15 cellular contexts compared by ENCODE assay signal in genomic region chr14:55846852-55847471, GRCh38.
DNase-seq lines count a peak whose midpoint lies in the region; ATAC-seq and TF ChIP-seq lines count a peak whose summit lies in the region.
"Had no signal": no experiment of that assay in that cellular context is flagged by ENCODE, and none has a peak within 500 bp of the region (broad histone marks: within the 10 kb centered on the region; RNA-seq: fewer than 3 reads in every experiment).

No MANE protein-coding gene starts in this region.

- H3K27me3 ChIP-seq in SJSA1 (replicated peaks) (no peaks in the 10 kb centered on the region), PC-9 (ENCODE audit: insufficient read depth, low read depth) (no peaks in the 10 kb centered on the region)
- H3K27me3 ChIP-seq: ascending aorta, upper lobe of right lung had no signal

- no peaks in the 10 kb centered on the region for H4K20me1 ChIP-seq in PC-9 (ENCODE audit: insufficient read depth)

- no peaks in the 10 kb centered on the region for H3K36me3 ChIP-seq in SJSA1
- no peaks in the 10 kb centered on the region for H3K36me3 ChIP-seq in PC-9 (ENCODE audit: low read depth)
- H3K36me3 ChIP-seq: ascending aorta, upper lobe of right lung had no signal

- H3K4me1 ChIP-seq in SJSA1 (replicated peaks) = peaks cover 46% of the 10 kb centered on the region
- no peaks in the 10 kb centered on the region for H3K4me1 ChIP-seq in PC-9 (replicated peaks; ENCODE audit: insufficient read depth)
- H3K4me1 ChIP-seq: upper lobe of right lung had no signal

- CTCF ChIA-PET in HEK293T (lab: Yijun Ruan, JAX) = no interaction called here
- CTCF ChIA-PET in PC-9 (lab: Charles Lee) = no interaction called here

- H2AFZ ChIP-seq in PC-9 = no peak overlapping the region
- H2AFZ ChIP-seq: parathyroid adenoma had no signal

- H3K27ac ChIP-seq in SJSA1 (peak overlapping the region; percentile 11), PC-9 (no peak overlapping the region)
- H3K27ac ChIP-seq: ascending aorta, parathyroid adenoma, upper lobe of right lung had no signal

- POLR2A ChIA-PET in HEK293T (lab: Yijun Ruan, JAX) = no interaction called here
- POLR2A ChIA-PET in PC-9 (lab: Charles Lee; ENCODE audit: unreplicated experiment) = no interaction called here

- TF ChIP-seq CTCF in PC-9 (conservative IDR thresholded peaks at IDR 0.05) = no peak

- intact Hi-C loops in Right ventricle myocardium superior (cut with DNase I) = no loop called here
- intact Hi-C loops in PC-9 (cut with micrococcal nuclease; ENCODE audit: unreplicated experiment) = no loop called here

- no peak overlapping the region for H3K4me2 ChIP-seq in PC-9

- ATAC-seq in Right ventricle myocardium superior (ENCODE audit: poor library complexity) = peak; percentile 54
- no peak for ATAC-seq in HG02852 (IDR thresholded peaks at IDR 0.05; ENCODE audit: unreplicated experiment)
- ATAC-seq: left colon had no signal

- no peaks in the 10 kb centered on the region for H3K79me2 ChIP-seq in PC-9 (ENCODE audit: low read depth)
- H3K79me2 ChIP-seq: parathyroid adenoma had no signal

- DNase-seq in EH (ENCODE audit: low read depth) (peak; percentile 85), SJSA1 (ENCODE audit: low read depth in 1 of 2, low spot score in 2 of 2) (peak in 1 of 2 experiments; percentile 15), Right ventricle myocardium superior (peak; percentile 56), retina (peak; percentile 3), HEK293T (ENCODE audit: extremely low spot score) (no peak), PC-9 (no peak)
- no peak for DNase-seq in stimulated activated CD4-positive, alpha-beta T cell treated with anti-CD3 and anti-CD28 coated beads, Interleukin-4, amount 100 ng/mL, for 24 hours
- DNase-seq: activated CD8-positive, alpha-beta memory T cell treated with anti-CD3 and anti-CD28 coated beads, Interleukin-2, amount 50 U/mL, for 4 hours; left colon; NCI-H146; OCI-M1; upper lobe of right lung had no signal

- H3K4me3 ChIP-seq in SJSA1 (no peak overlapping the region), PC-9 (no peak overlapping the region)
- H3K4me3 ChIP-seq: ascending aorta, upper lobe of right lung had no signal

- no peaks in the 10 kb centered on the region for H3K9me2 ChIP-seq in PC-9 (ENCODE audit: insufficient read depth)

- H3K9me3 ChIP-seq in SJSA1 (replicated peaks) (no peaks in the 10 kb centered on the region), PC-9 (ENCODE audit: insufficient read depth, low read depth) (no peaks in the 10 kb centered on the region)
- H3K9me3 ChIP-seq: ascending aorta, upper lobe of right lung had no signal

- H3F3A ChIP-seq in PC-9 (ENCODE audit: insufficient read depth, low read depth) = no peaks in the 10 kb centered on the region

- no TSS peak for BruUV-seq in PC-9 (replicated peaks; lab: Mats Ljungman, UMichigan)

TF ChIP-seq in HEK293T, 16 proteins besides CTCF, POLR2A, EP300 and RAD21:
- no peak for TF ChIP-seq BHLHE40 (IDR thresholded peaks at IDR 0.05; ENCODE audit: borderline replicate concordance)
- TF ChIP-seq SUZ12 (IDR thresholded peaks at IDR 0.05) = no peak
- no peak for TF ChIP-seq TARDBP (IDR thresholded peaks at IDR 0.05)
- no peak for TF ChIP-seq NFRKB (IDR thresholded peaks at IDR 0.05)
- TF ChIP-seq CTBP1 (IDR thresholded peaks at IDR 0.05; ENCODE audit: borderline replicate concordance) = no peak
- TF ChIP-seq ELF4 (IDR thresholded peaks at IDR 0.05) = no peak
- TF ChIP-seq L3MBTL2 (conservative IDR thresholded peaks at IDR 0.05) = no peak
- no peak for TF ChIP-seq ARNT (IDR thresholded peaks at IDR 0.05)
- TF ChIP-seq SP1 (IDR thresholded peaks at IDR 0.05) = no peak
- TF ChIP-seq FOXK2 (IDR thresholded peaks at IDR 0.05) = no peak
- no peak for TF ChIP-seq FOXM1 (IDR thresholded peaks at IDR 0.05; ENCODE audit: borderline replicate concordance)
- no peak for TF ChIP-seq LEF1 (IDR thresholded peaks at IDR 0.05; ENCODE audit: borderline replicate concordance)
- no peak for TF ChIP-seq FOXA1 (IDR thresholded peaks at IDR 0.05)
- TF ChIP-seq PKNOX1 (IDR thresholded peaks at IDR 0.05) = no peak
- no peak for TF ChIP-seq ZNF384 (IDR thresholded peaks at IDR 0.05)

Comparison
In these comparisons a context has a peak if more than half of its experiments do, and no peak if none do; other contexts are left out.
1. DNase-seq: peak in EH (single experiment), Right ventricle myocardium superior (single experiment) and retina (single experiment); none in HEK293T (single experiment), PC-9 (0 of 2) and stimulated activated CD4-positive, alpha-beta T cell treated with anti-CD3 and anti-CD28 coated beads, Interleukin-4, amount 100 ng/mL, for 24 hours (single experiment).